In the genomic region with DNA sequence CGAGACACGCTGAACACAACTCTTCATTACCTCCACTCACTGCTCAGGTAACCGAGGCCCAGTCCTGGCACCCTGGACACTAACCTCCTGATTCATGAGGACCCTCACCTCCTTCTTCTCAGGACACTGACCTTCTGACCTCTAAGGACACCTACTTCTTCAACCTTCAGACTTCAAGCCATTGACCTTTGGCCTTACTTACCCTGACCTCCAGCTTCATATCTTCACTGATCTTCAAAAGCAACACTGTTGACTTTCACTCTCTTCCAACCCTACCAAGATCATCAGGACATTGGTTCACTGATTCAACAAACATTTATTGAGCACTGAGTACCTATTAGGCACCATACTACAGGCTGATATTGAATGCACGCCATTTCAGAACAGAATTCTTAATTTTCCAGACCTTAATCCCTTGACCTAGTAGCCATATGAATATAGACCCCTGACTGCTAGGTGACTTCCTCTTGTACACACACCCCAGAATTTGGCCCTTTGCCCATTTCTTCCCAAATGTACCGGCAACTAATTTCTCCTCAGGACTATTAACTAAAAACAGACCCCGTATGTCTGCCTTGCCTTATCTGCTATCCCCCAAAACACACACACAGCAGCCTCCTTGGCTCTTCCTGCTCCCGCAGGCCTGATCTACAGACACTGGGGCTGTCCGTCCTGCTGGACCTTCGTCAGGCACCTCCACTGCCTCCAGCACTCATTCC, we compare ENCODE assay signal across 26 cellular contexts. TPM values are rescaled to one million over a fixed set of nuclear protein-coding genes. Genes with fewer than 3 reads are reported as not detected.
"Had no signal": no experiment of that assay in that cellular context is flagged by ENCODE, and none has a peak within 500 bp of the region (broad histone marks: within the 10 kb centered on the region; RNA-seq: fewer than 3 reads in every experiment).

No MANE protein-coding gene starts in this region.

- H3K27me3 ChIP-seq: breast epithelium, esophagus muscularis mucosa, gastroesophageal sphincter, heart left ventricle, tibial nerve, uterus had no signal

- H3K27ac Mint-ChIP-seq: activated B cell treated with CpG ODN at 0.5 μM for 24 hours; activated CD4-positive, alpha-beta memory T cell treated with anti-CD3 and anti-CD28 coated beads, Interleukin-2, amount 10 ng/mL, durations not matched to agents 7 days and 5 days; activated T-cell treated with anti-CD3 and anti-CD28 coated beads, Interleukin-2, amount 50 U/mL, for 24 hours; immature natural killer cell; naive B cell; T-helper 2 cell treated with Interferon-gamma antibody and Interleukin-4, amounts not matched to agents 5 μg/mL and 100 μg/mL, for 36 hours had no signal

- H3K4me1 ChIP-seq: uterus had no signal

- H3K4me3 Mint-ChIP-seq: activated B cell treated with CpG ODN at 0.5 μM for 24 hours; activated CD4-positive, alpha-beta memory T cell treated with anti-CD3 and anti-CD28 coated beads, Interleukin-2, amount 10 ng/mL, durations not matched to agents 7 days and 5 days; activated T-cell treated with anti-CD3 and anti-CD28 coated beads, Interleukin-2, amount 50 U/mL, for 24 hours; immature natural killer cell; T-helper 2 cell treated with Interferon-gamma antibody and Interleukin-4, amounts not matched to agents 5 μg/mL and 100 μg/mL, for 36 hours had no signal

- H3K9me3 Mint-ChIP-seq: activated B cell treated with CpG ODN at 0.5 μM for 24 hours; activated CD4-positive, alpha-beta memory T cell treated with anti-CD3 and anti-CD28 coated beads, Interleukin-2, amount 10 ng/mL, durations not matched to agents 7 days and 5 days; activated T-cell treated with anti-CD3 and anti-CD28 coated beads, Interleukin-2, amount 50 U/mL, for 24 hours; immature natural killer cell; naive B cell; T-helper 2 cell treated with Interferon-gamma antibody and Interleukin-4, amounts not matched to agents 5 μg/mL and 100 μg/mL, for 36 hours had no signal

- H3K36me3 Mint-ChIP-seq: immature natural killer cell, naive B cell had no signal

- H3K36me3 ChIP-seq: uterus had no signal

- ATAC-seq: gastroesophageal sphincter, heart left ventricle, left ventricle myocardium superior, mucosa of descending colon had no signal

- DNase-seq: activated B cell treated with CpG ODN at 0.5 μM for 24 hours; activated CD4-positive, alpha-beta memory T cell treated with anti-CD3 and anti-CD28 coated beads, Interleukin-2, amount 10 ng/mL, durations not matched to agents 7 days and 5 days; activated CD4-positive, alpha-beta T cell treated with anti-CD3 and anti-CD28 coated beads for 48 hours; activated naive CD4-positive, alpha-beta T cell treated with anti-CD3 and anti-CD28 coated beads, Interleukin-2, amount 50 U/mL, for 16 hours; activated T-cell treated with anti-CD3 and anti-CD28 coated beads, Interleukin-2, amount 50 U/mL, for 24 hours; aorta; cerebellar nuclear complex; cortex of kidney; effector CD8-positive, alpha-beta T cell; heart left ventricle; immature natural killer cell; kidney glomerular epithelial cell; left ventricle myocardium superior; mucosa of descending colon; naive B cell; stimulated activated CD4-positive, alpha-beta T cell treated with anti-CD3 and anti-CD28 coated beads, Interleukin-12 subunit alpha, Interleukin-12 subunit beta, amount 100 ng/mL, for 4 hours; stimulated activated CD4-positive, alpha-beta T cell treated with anti-CD3 and anti-CD28 coated beads, Interleukin-1b, Interleukin-23, amount 100 ng/mL, for 48 hours; stimulated activated naive CD4-positive, alpha-beta T cell treated with Interleukin-2 at 50 U/mL for 16 hours; uterus had no signal

- H3K4me3 ChIP-seq: breast epithelium, esophagus muscularis mucosa, gastroesophageal sphincter, heart left ventricle, mucosa of descending colon, tibial nerve, uterus had no signal

- H3K27ac ChIP-seq: gastroesophageal sphincter, heart left ventricle had no signal

- H3K9me3 ChIP-seq: breast epithelium, esophagus muscularis mucosa, gastroesophageal sphincter, heart left ventricle, mucosa of descending colon, tibial nerve, uterus had no signal

RNA-seq across cellular contexts. Expression of gene RNASE8, which starts 18.3 kb away (rescaled TPM):
- total RNA-seq: activated B cell treated with CpG ODN at 0.5 μM for 24 hours; activated CD4-positive, alpha-beta memory T cell treated with anti-CD3 and anti-CD28 coated beads, Interleukin-2, amount 10 ng/mL, durations not matched to agents 7 days and 5 days; aorta; breast epithelium; endothelial cell of umbilical vein; esophagus muscularis mucosa; gastroesophageal sphincter; heart left ventricle; left ventricle myocardium superior; mucosa of descending colon; renal cortical epithelial cell; tibial nerve; uterus had no signal
- polyA plus RNA-seq: endothelial cell of umbilical vein, heart left ventricle, immature natural killer cell had no signal

RNA-seq across cellular contexts. Expression of gene TMEM253, which starts 25.0 kb away (rescaled TPM):
- total RNA-seq: activated B cell treated with CpG ODN at 0.5 μM for 24 hours; activated CD4-positive, alpha-beta memory T cell treated with anti-CD3 and anti-CD28 coated beads, Interleukin-2, amount 10 ng/mL, durations not matched to agents 7 days and 5 days; aorta; endothelial cell of umbilical vein had no signal
- polyA plus RNA-seq: immature natural killer cell had no signal

RNA-seq across cellular contexts. Expression of gene RNASE7, which starts 33.7 kb away (rescaled TPM):
- total RNA-seq: activated B cell treated with CpG ODN at 0.5 μM for 24 hours; activated CD4-positive, alpha-beta memory T cell treated with anti-CD3 and anti-CD28 coated beads, Interleukin-2, amount 10 ng/mL, durations not matched to agents 7 days and 5 days; aorta; endothelial cell of umbilical vein; esophagus muscularis mucosa; heart left ventricle; left ventricle myocardium superior; renal cortical epithelial cell; tibial nerve; uterus had no signal
- polyA plus RNA-seq: aorta, endothelial cell of umbilical vein, immature natural killer cell had no signal
